ENCODE assay signal across 2 cellular contexts in the genomic region with DNA sequence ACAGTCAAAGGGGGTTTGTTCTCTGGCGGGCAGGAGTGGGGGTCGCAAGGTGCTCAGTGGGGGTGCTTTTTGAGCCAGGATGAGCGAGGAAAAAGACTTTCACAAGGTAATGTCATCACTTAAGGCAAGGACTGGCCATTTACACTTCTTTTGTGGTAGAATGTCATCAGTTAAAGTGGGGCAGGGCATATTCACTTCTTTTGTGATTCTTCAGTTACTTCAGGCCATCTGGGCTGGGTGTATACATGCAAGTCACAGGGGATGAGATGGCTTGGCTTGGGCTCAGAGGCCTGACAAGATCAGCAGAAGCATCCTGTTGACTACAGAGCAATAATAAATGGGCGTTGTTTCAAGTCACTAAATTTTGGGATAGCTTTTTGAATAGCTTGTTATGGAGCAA.
A peak's percentile ranks its signal among the peaks of the same experiment; 100 is the strongest.
TF ChIP-seq lines count a peak whose summit lies in the region.

No MANE protein-coding gene starts in this region.

TF ChIP-seq in GM23338, 12 proteins besides CTCF, POLR2A, EP300 and RAD21:
- TF ChIP-seq, protein P1, sequence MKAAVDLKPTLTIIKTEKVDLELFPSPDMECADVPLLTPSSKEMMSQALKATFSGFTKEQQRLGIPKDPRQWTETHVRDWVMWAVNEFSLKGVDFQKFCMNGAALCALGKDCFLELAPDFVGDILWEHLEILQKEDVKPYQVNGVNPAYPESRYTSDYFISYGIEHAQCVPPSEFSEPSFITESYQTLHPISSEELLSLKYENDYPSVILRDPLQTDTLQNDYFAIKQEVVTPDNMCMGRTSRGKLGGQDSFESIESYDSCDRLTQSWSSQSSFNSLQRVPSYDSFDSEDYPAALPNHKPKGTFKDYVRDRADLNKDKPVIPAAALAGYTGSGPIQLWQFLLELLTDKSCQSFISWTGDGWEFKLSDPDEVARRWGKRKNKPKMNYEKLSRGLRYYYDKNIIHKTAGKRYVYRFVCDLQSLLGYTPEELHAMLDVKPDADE (IDR thresholded peaks at IDR 0.05), result 0 out of 2 replicates have a peak, but pooled peaks have one; percentile 46
- TF ChIP-seq, protein P2, sequence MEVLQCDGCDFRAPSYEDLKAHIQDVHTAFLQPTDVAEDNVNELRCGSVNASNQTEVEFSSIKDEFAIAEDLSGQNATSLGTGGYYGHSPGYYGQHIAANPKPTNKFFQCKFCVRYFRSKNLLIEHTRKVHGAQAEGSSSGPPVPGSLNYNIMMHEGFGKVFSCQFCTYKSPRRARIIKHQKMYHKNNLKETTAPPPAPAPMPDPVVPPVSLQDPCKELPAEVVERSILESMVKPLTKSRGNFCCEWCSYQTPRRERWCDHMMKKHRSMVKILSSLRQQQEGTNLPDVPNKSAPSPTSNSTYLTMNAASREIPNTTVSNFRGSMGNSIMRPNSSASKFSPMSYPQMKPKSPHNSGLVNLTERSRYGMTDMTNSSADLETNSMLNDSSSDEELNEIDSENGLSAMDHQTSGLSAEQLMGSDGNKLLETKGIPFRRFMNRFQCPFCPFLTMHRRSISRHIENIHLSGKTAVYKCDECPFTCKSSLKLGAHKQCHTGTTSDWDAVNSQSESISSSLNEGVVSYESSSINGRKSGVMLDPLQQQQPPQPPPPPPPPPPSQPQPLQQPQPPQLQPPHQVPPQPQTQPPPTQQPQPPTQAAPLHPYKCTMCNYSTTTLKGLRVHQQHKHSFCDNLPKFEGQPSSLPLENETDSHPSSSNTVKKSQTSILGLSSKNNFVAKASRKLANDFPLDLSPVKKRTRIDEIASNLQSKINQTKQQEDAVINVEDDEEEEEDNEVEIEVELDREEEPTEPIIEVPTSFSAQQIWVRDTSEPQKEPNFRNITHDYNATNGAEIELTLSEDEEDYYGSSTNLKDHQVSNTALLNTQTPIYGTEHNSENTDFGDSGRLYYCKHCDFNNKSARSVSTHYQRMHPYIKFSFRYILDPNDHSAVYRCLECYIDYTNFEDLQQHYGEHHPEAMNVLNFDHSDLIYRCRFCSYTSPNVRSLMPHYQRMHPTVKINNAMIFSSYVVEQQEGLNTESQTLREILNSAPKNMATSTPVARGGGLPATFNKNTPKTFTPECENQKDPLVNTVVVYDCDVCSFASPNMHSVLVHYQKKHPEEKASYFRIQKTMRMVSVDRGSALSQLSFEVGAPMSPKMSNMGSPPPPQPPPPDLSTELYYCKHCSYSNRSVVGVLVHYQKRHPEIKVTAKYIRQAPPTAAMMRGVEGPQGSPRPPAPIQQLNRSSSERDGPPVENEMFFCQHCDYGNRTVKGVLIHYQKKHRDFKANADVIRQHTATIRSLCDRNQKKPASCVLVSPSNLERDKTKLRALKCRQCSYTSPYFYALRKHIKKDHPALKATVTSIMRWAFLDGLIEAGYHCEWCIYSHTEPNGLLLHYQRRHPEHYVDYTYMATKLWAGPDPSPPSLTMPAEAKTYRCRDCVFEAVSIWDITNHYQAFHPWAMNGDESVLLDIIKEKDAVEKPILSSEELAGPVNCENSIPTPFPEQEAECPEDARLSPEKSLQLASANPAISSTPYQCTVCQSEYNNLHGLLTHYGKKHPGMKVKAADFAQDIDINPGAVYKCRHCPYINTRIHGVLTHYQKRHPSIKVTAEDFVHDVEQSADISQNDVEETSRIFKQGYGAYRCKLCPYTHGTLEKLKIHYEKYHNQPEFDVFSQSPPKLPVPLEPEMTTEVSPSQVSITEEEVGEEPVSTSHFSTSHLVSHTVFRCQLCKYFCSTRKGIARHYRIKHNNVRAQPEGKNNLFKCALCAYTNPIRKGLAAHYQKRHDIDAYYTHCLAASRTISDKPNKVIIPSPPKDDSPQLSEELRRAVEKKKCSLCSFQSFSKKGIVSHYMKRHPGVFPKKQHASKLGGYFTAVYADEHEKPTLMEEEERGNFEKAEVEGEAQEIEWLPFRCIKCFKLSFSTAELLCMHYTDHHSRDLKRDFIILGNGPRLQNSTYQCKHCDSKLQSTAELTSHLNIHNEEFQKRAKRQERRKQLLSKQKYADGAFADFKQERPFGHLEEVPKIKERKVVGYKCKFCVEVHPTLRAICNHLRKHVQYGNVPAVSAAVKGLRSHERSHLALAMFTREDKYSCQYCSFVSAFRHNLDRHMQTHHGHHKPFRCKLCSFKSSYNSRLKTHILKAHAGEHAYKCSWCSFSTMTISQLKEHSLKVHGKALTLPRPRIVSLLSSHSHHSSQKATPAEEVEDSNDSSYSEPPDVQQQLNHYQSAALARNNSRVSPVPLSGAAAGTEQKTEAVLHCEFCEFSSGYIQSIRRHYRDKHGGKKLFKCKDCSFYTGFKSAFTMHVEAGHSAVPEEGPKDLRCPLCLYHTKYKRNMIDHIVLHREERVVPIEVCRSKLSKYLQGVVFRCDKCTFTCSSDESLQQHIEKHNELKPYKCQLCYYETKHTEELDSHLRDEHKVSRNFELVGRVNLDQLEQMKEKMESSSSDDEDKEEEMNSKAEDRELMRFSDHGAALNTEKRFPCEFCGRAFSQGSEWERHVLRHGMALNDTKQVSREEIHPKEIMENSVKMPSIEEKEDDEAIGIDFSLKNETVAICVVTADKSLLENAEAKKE (CRISPR knock-in tag; IDR thresholded peaks at IDR 0.05), result peak; percentile 83
- TF ChIP-seq NANOG (IDR thresholded peaks at IDR 0.05; ENCODE audit: borderline replicate concordance), result peak; percentile 98
- TF ChIP-seq POLR2AphosphoS5 (IDR thresholded peaks at IDR 0.05; ENCODE audit: low read depth), result peak; percentile 24; the same call in 1 of the 2 replicates

TF ChIP-seq in WTC11, 78 proteins besides CTCF, POLR2A, EP300 and RAD21 (continued from another document):
- TF ChIP-seq, protein P3, sequence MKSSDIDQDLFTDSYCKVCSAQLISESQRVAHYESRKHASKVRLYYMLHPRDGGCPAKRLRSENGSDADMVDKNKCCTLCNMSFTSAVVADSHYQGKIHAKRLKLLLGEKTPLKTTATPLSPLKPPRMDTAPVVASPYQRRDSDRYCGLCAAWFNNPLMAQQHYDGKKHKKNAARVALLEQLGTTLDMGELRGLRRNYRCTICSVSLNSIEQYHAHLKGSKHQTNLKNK (CRISPR knock-in tag; IDR thresholded peaks at IDR 0.05), result peak; percentile 48; the same call in 1 of the 2 replicates
- TF ChIP-seq, protein P4, sequence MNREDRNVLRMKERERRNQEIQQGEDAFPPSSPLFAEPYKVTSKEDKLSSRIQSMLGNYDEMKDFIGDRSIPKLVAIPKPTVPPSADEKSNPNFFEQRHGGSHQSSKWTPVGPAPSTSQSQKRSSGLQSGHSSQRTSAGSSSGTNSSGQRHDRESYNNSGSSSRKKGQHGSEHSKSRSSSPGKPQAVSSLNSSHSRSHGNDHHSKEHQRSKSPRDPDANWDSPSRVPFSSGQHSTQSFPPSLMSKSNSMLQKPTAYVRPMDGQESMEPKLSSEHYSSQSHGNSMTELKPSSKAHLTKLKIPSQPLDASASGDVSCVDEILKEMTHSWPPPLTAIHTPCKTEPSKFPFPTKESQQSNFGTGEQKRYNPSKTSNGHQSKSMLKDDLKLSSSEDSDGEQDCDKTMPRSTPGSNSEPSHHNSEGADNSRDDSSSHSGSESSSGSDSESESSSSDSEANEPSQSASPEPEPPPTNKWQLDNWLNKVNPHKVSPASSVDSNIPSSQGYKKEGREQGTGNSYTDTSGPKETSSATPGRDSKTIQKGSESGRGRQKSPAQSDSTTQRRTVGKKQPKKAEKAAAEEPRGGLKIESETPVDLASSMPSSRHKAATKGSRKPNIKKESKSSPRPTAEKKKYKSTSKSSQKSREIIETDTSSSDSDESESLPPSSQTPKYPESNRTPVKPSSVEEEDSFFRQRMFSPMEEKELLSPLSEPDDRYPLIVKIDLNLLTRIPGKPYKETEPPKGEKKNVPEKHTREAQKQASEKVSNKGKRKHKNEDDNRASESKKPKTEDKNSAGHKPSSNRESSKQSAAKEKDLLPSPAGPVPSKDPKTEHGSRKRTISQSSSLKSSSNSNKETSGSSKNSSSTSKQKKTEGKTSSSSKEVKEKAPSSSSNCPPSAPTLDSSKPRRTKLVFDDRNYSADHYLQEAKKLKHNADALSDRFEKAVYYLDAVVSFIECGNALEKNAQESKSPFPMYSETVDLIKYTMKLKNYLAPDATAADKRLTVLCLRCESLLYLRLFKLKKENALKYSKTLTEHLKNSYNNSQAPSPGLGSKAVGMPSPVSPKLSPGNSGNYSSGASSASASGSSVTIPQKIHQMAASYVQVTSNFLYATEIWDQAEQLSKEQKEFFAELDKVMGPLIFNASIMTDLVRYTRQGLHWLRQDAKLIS (CRISPR knock-in tag; IDR thresholded peaks at IDR 0.05; ENCODE audit: borderline replicate concordance), result peak; percentile 42; the same call in 1 of the 2 replicates
- 0 out of 2 replicates have a peak, but pooled peaks have one; percentile 39 for TF ChIP-seq ZNF232 (CRISPR knock-in tag; IDR thresholded peaks at IDR 0.05)
- TF ChIP-seq TEAD1 (CRISPR knock-in tag; IDR thresholded peaks at IDR 0.05), result peak; percentile 87
- TF ChIP-seq, protein P5, sequence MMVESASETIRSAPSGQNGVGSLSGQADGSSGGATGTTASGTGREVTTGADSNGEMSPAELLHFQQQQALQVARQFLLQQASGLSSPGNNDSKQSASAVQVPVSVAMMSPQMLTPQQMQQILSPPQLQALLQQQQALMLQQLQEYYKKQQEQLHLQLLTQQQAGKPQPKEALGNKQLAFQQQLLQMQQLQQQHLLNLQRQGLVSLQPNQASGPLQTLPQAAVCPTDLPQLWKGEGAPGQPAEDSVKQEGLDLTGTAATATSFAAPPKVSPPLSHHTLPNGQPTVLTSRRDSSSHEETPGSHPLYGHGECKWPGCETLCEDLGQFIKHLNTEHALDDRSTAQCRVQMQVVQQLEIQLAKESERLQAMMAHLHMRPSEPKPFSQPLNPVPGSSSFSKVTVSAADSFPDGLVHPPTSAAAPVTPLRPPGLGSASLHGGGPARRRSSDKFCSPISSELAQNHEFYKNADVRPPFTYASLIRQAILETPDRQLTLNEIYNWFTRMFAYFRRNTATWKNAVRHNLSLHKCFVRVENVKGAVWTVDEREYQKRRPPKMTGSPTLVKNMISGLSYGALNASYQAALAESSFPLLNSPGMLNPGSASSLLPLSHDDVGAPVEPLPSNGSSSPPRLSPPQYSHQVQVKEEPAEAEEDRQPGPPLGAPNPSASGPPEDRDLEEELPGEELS (CRISPR knock-in tag; IDR thresholded peaks at IDR 0.05), result peak; percentile 81; the same call in 1 of the 2 replicates
- TF ChIP-seq, protein P6, sequence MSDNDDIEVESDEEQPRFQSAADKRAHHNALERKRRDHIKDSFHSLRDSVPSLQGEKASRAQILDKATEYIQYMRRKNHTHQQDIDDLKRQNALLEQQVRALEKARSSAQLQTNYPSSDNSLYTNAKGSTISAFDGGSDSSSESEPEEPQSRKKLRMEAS (CRISPR knock-in tag; IDR thresholded peaks at IDR 0.05), result 0 out of 2 replicates have a peak, but pooled peaks have one; percentile 59
- TF ChIP-seq, protein P7, sequence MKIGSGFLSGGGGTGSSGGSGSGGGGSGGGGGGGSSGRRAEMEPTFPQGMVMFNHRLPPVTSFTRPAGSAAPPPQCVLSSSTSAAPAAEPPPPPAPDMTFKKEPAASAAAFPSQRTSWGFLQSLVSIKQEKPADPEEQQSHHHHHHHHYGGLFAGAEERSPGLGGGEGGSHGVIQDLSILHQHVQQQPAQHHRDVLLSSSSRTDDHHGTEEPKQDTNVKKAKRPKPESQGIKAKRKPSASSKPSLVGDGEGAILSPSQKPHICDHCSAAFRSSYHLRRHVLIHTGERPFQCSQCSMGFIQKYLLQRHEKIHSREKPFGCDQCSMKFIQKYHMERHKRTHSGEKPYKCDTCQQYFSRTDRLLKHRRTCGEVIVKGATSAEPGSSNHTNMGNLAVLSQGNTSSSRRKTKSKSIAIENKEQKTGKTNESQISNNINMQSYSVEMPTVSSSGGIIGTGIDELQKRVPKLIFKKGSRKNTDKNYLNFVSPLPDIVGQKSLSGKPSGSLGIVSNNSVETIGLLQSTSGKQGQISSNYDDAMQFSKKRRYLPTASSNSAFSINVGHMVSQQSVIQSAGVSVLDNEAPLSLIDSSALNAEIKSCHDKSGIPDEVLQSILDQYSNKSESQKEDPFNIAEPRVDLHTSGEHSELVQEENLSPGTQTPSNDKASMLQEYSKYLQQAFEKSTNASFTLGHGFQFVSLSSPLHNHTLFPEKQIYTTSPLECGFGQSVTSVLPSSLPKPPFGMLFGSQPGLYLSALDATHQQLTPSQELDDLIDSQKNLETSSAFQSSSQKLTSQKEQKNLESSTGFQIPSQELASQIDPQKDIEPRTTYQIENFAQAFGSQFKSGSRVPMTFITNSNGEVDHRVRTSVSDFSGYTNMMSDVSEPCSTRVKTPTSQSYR (CRISPR knock-in tag; IDR thresholded peaks at IDR 0.05), result 0 out of 2 replicates have a peak, but pooled peaks have one; percentile 54
- peak; percentile 80; the same call in 1 of the 2 replicates for TF ChIP-seq NFE2L1 (CRISPR knock-in tag; IDR thresholded peaks at IDR 0.05)
- TF ChIP-seq, protein P8, sequence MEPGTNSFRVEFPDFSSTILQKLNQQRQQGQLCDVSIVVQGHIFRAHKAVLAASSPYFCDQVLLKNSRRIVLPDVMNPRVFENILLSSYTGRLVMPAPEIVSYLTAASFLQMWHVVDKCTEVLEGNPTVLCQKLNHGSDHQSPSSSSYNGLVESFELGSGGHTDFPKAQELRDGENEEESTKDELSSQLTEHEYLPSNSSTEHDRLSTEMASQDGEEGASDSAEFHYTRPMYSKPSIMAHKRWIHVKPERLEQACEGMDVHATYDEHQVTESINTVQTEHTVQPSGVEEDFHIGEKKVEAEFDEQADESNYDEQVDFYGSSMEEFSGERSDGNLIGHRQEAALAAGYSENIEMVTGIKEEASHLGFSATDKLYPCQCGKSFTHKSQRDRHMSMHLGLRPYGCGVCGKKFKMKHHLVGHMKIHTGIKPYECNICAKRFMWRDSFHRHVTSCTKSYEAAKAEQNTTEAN (CRISPR knock-in tag; IDR thresholded peaks at IDR 0.05), result peak; percentile 51; the same call in 1 of the 2 replicates
